Comparison of ENCODE assay signal across 2 cellular contexts in the genomic region with DNA sequence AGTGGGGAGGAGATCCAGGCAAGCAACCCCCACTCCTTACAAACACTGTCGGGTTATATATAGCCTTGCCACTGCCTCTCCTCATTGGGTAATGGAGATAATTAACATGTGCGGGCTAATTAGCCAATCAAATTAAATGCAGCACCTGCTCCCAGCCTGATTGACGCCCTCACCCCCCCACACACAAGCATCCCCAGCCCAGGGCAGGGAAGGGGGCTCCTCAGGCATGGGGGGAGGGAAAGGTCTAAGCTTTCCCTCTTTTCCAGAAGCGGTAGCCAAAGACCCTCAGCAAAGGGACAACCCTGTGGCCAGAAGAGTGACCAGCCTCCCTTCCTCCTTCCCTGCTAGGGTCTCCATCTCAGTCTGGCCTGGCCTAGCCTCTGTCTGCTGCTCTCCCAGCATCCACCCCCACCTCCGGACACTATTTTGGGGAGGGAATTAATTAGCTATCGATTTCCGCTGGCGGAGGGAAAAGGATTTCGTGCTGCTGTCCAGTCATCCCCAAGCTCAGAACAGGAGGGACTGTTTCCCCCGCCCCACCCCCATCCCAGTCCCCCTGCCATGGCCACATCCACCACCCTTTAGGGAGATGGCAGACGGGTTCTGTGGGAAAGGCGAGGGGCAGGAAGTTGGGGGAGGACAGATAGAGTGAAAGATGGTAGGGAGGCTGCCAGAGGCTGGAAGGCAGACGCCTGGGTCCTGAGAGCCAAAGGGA.
TF ChIP-seq lines count a peak whose summit lies in the region.

No MANE protein-coding gene starts in this region.

TF ChIP-seq in HEK293, 187 proteins besides CTCF, POLR2A, EP300 and RAD21:
- TF ChIP-seq SP2 (tag by site-specific recombination; IDR thresholded peaks at IDR 0.05) (0 out of 2 replicates have a peak, but pooled peaks have one; percentile 16), ZNF510 (tag by site-specific recombination; IDR thresholded peaks at IDR 0.05; ENCODE audit: insufficient replicate concordance) (no peak)

TF ChIP-seq in K562, 482 proteins besides CTCF, POLR2A, EP300 and RAD21 (continues in another document):
- TF ChIP-seq, protein P1, sequence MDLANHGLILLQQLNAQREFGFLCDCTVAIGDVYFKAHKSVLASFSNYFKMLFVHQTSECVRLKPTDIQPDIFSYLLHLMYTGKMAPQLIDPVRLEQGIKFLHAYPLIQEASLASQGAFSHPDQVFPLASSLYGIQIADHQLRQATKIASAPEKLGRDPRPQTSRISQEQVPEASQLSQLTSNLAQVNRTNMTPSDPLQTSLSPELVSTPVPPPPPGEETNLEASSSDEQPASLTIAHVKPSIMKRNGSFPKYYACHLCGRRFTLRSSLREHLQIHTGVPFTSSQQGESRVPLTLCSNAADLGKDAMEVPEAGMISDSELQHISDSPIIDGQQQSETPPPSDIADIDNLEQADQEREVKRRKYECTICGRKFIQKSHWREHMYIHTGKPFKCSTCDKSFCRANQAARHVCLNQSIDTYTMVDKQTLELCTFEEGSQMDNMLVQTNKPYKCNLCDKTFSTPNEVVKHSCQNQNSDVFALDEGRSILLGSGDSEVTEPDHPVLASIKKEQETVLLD (IDR thresholded peaks at IDR 0.05): no peak
- TF ChIP-seq KDM4B (IDR thresholded peaks at IDR 0.05; ENCODE audit: borderline replicate concordance in 2 of 2, low read depth in 1 of 2) (no peak), TBL1XR1 (IDR thresholded peaks at IDR 0.05; ENCODE audit: low read length in 2 of 2) (no peak), ZNF408 (CRISPR knock-in tag; IDR thresholded peaks at IDR 0.05; ENCODE audit: low read depth) (no peak), ZNF589 (CRISPR knock-in tag; IDR thresholded peaks at IDR 0.05; ENCODE audit: low read depth) (no peak), CCNT2 (IDR thresholded peaks at IDR 0.05; ENCODE audit: borderline replicate concordance, extremely low read depth, insufficient read length, low read depth, low read length) (no peak)
- TF ChIP-seq, protein P2, sequence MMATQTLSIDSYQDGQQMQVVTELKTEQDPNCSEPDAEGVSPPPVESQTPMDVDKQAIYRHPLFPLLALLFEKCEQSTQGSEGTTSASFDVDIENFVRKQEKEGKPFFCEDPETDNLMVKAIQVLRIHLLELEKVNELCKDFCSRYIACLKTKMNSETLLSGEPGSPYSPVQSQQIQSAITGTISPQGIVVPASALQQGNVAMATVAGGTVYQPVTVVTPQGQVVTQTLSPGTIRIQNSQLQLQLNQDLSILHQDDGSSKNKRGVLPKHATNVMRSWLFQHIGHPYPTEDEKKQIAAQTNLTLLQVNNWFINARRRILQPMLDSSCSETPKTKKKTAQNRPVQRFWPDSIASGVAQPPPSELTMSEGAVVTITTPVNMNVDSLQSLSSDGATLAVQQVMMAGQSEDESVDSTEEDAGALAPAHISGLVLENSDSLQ (IDR thresholded peaks at IDR 0.05): 0 out of 2 replicates have a peak, but pooled peaks have one; percentile 21
- TF ChIP-seq, protein P3, sequence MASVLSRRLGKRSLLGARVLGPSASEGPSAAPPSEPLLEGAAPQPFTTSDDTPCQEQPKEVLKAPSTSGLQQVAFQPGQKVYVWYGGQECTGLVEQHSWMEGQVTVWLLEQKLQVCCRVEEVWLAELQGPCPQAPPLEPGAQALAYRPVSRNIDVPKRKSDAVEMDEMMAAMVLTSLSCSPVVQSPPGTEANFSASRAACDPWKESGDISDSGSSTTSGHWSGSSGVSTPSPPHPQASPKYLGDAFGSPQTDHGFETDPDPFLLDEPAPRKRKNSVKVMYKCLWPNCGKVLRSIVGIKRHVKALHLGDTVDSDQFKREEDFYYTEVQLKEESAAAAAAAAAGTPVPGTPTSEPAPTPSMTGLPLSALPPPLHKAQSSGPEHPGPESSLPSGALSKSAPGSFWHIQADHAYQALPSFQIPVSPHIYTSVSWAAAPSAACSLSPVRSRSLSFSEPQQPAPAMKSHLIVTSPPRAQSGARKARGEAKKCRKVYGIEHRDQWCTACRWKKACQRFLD (CRISPR knock-in tag; IDR thresholded peaks at IDR 0.05): no peak
- TF ChIP-seq, protein P4, sequence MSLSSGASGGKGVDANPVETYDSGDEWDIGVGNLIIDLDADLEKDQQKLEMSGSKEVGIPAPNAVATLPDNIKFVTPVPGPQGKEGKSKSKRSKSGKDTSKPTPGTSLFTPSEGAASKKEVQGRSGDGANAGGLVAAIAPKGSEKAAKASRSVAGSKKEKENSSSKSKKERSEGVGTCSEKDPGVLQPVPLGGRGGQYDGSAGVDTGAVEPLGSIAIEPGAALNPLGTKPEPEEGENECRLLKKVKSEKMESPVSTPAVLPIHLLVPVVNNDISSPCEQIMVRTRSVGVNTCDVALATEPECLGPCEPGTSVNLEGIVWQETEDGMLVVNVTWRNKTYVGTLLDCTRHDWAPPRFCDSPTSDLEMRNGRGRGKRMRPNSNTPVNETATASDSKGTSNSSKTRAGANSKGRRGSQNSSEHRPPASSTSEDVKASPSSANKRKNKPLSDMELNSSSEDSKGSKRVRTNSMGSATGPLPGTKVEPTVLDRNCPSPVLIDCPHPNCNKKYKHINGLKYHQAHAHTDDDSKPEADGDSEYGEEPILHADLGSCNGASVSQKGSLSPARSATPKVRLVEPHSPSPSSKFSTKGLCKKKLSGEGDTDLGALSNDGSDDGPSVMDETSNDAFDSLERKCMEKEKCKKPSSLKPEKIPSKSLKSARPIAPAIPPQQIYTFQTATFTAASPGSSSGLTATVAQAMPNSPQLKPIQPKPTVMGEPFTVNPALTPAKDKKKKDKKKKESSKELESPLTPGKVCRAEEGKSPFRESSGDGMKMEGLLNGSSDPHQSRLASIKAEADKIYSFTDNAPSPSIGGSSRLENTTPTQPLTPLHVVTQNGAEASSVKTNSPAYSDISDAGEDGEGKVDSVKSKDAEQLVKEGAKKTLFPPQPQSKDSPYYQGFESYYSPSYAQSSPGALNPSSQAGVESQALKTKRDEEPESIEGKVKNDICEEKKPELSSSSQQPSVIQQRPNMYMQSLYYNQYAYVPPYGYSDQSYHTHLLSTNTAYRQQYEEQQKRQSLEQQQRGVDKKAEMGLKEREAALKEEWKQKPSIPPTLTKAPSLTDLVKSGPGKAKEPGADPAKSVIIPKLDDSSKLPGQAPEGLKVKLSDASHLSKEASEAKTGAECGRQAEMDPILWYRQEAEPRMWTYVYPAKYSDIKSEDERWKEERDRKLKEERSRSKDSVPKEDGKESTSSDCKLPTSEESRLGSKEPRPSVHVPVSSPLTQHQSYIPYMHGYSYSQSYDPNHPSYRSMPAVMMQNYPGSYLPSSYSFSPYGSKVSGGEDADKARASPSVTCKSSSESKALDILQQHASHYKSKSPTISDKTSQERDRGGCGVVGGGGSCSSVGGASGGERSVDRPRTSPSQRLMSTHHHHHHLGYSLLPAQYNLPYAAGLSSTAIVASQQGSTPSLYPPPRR (CRISPR knock-in tag; IDR thresholded peaks at IDR 0.05; ENCODE audit: borderline replicate concordance): no peak
- TF ChIP-seq, protein P5, sequence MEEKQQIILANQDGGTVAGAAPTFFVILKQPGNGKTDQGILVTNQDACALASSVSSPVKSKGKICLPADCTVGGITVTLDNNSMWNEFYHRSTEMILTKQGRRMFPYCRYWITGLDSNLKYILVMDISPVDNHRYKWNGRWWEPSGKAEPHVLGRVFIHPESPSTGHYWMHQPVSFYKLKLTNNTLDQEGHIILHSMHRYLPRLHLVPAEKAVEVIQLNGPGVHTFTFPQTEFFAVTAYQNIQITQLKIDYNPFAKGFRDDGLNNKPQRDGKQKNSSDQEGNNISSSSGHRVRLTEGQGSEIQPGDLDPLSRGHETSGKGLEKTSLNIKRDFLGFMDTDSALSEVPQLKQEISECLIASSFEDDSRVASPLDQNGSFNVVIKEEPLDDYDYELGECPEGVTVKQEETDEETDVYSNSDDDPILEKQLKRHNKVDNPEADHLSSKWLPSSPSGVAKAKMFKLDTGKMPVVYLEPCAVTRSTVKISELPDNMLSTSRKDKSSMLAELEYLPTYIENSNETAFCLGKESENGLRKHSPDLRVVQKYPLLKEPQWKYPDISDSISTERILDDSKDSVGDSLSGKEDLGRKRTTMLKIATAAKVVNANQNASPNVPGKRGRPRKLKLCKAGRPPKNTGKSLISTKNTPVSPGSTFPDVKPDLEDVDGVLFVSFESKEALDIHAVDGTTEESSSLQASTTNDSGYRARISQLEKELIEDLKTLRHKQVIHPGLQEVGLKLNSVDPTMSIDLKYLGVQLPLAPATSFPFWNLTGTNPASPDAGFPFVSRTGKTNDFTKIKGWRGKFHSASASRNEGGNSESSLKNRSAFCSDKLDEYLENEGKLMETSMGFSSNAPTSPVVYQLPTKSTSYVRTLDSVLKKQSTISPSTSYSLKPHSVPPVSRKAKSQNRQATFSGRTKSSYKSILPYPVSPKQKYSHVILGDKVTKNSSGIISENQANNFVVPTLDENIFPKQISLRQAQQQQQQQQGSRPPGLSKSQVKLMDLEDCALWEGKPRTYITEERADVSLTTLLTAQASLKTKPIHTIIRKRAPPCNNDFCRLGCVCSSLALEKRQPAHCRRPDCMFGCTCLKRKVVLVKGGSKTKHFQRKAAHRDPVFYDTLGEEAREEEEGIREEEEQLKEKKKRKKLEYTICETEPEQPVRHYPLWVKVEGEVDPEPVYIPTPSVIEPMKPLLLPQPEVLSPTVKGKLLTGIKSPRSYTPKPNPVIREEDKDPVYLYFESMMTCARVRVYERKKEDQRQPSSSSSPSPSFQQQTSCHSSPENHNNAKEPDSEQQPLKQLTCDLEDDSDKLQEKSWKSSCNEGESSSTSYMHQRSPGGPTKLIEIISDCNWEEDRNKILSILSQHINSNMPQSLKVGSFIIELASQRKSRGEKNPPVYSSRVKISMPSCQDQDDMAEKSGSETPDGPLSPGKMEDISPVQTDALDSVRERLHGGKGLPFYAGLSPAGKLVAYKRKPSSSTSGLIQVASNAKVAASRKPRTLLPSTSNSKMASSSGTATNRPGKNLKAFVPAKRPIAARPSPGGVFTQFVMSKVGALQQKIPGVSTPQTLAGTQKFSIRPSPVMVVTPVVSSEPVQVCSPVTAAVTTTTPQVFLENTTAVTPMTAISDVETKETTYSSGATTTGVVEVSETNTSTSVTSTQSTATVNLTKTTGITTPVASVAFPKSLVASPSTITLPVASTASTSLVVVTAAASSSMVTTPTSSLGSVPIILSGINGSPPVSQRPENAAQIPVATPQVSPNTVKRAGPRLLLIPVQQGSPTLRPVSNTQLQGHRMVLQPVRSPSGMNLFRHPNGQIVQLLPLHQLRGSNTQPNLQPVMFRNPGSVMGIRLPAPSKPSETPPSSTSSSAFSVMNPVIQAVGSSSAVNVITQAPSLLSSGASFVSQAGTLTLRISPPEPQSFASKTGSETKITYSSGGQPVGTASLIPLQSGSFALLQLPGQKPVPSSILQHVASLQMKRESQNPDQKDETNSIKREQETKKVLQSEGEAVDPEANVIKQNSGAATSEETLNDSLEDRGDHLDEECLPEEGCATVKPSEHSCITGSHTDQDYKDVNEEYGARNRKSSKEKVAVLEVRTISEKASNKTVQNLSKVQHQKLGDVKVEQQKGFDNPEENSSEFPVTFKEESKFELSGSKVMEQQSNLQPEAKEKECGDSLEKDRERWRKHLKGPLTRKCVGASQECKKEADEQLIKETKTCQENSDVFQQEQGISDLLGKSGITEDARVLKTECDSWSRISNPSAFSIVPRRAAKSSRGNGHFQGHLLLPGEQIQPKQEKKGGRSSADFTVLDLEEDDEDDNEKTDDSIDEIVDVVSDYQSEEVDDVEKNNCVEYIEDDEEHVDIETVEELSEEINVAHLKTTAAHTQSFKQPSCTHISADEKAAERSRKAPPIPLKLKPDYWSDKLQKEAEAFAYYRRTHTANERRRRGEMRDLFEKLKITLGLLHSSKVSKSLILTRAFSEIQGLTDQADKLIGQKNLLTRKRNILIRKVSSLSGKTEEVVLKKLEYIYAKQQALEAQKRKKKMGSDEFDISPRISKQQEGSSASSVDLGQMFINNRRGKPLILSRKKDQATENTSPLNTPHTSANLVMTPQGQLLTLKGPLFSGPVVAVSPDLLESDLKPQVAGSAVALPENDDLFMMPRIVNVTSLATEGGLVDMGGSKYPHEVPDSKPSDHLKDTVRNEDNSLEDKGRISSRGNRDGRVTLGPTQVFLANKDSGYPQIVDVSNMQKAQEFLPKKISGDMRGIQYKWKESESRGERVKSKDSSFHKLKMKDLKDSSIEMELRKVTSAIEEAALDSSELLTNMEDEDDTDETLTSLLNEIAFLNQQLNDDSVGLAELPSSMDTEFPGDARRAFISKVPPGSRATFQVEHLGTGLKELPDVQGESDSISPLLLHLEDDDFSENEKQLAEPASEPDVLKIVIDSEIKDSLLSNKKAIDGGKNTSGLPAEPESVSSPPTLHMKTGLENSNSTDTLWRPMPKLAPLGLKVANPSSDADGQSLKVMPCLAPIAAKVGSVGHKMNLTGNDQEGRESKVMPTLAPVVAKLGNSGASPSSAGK (IDR thresholded peaks at IDR 0.05): 0 out of 2 replicates have a peak, but pooled peaks have one; percentile 52
